Comparison of ENCODE assay signal across 8 cellular contexts in the genomic region with DNA sequence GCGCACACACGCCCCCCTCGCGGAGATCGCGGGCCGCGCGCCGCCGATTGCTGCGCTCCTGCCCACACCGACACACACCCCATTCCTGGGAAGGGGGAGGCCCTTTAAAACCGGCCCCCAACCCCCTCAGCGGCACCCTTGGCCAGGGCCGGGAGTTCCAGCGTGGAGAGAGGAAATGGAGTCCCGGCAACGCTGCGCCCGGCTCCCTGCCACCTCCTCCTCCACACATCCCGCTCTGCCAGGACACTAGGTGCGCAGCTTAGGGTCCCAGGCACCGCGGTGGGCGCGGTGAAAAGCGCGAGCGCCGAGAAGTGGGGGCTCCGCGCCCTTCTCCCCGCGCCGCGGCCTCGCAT. TPM values are rescaled to one million over a fixed set of nuclear protein-coding genes. Genes with fewer than 3 reads are reported as not detected.
DNase-seq lines count a peak whose midpoint lies in the region; ATAC-seq and TF ChIP-seq lines count a peak whose summit lies in the region.

No MANE protein-coding gene starts in this region.

- no peaks in the 10 kb centered on the region for H3K27me3 ChIP-seq in heart right ventricle

- peaks cover 0 to 7% (median 0%) of the 10 kb centered on the region in 9 donors for H3K36me3 ChIP-seq in heart right ventricle

- H3K9me3 ChIP-seq in heart right ventricle = no peaks in the 10 kb centered on the region

- intact Hi-C loops in heart right ventricle (cut with DNase I) = loop anchor here in 8 of 10 donors (2.0 to 10.0 kb wide), 7 partner anchors 34 to 119 kb away; a partner anchor contains a TSS

- DNase-seq in activated CD8-positive, alpha-beta memory T cell treated with anti-CD3 and anti-CD28 coated beads, Interleukin-2, amount 50 U/mL, for 4 hours = peak; percentile 25
- DNase-seq in activated CD8-positive, alpha-beta memory T cell treated with anti-CD3 and anti-CD28 coated beads for 24 hours = no peak
- peak; percentile 50 to 63 for DNase-seq in heart right ventricle
- DNase-seq in skeletal muscle cell (ENCODE audit: low read depth) = no peak
- no peak for DNase-seq in amniotic stem cell (lab: John Stamatoyannopoulos, UW)

- no peak for TF ChIP-seq CTCF in WI38 (IDR thresholded peaks at IDR 0.05; ENCODE audit: low read depth, low read length)
- no peak for TF ChIP-seq CTCF in heart right ventricle (IDR thresholded peaks at IDR 0.05)

- WGBS in heart right ventricle, 2 donors = 0% methylated on average over 34 to 38 of the region's 38 CpGs

- peak overlapping the region; percentile 96 for H3K4me3 ChIP-seq in WI38 (ENCODE audit: low read depth, low read length)
- peak overlapping the region; percentile 86 to 100 (median 97) for H3K4me3 ChIP-seq in heart right ventricle
- peak overlapping the region; percentile 98 for H3K4me3 ChIP-seq in skeletal muscle cell (ENCODE audit: low read depth, low read length)

- ATAC-seq in HG02884 (IDR thresholded peaks at IDR 0.05; ENCODE audit: unreplicated experiment) = peak; percentile 5
- peak; percentile 5 to 52 (median 20) for ATAC-seq in heart right ventricle
- no peak for ATAC-seq in GM18861 (IDR thresholded peaks at IDR 0.05; ENCODE audit: unreplicated experiment)

- H3K4me1 ChIP-seq in heart right ventricle = peaks cover 25 to 49% (median 44%) of the 10 kb centered on the region in 9 donors

- H3K27ac ChIP-seq in heart right ventricle = peak overlapping the region; percentile 97 to 99 (median 99)

RNA-seq across cellular contexts. Expression of a gene that starts 0.4 kb away (rescaled TPM):
- total RNA-seq in heart right ventricle = 10 to 100 TPM; 22.0 to 87.6 (median 32.1) TPM
- 10 to 100 TPM; 18.6 to 32.8 TPM for polyA plus RNA-seq in heart right ventricle

RNA-seq across cellular contexts. Expression of a gene that starts 49.7 kb away (rescaled TPM):
- not detected for total RNA-seq in heart right ventricle
- polyA plus RNA-seq in heart right ventricle = not detected

Comparison
In these comparisons a context has a peak if more than half of its experiments do, and no peak if none do; other contexts are left out.
1. DNase-seq: peak in activated CD8-positive, alpha-beta memory T cell treated with anti-CD3 and anti-CD28 coated beads, Interleukin-2, amount 50 U/mL, for 4 hours (single experiment) and heart right ventricle (2 of 2); none in activated CD8-positive, alpha-beta memory T cell treated with anti-CD3 and anti-CD28 coated beads for 24 hours (single experiment), skeletal muscle cell (single experiment) and amniotic stem cell (single experiment).
2. Peak in every context shown above with its lines, with median percentiles within 50 percentile points of each other: H3K4me3 ChIP-seq.